8 cellular contexts compared by ENCODE assay signal in genomic region chr17:50397111-50397918, GRCh38. TPM values are rescaled to one million over a fixed set of nuclear protein-coding genes. Genes with fewer than 3 reads are reported as not detected.
A peak's percentile ranks its signal among the peaks of the same experiment; 100 is the strongest.
DNase-seq lines count a peak whose midpoint lies in the region; TF ChIP-seq lines count a peak whose summit lies in the region.

TSS of gene LRRC59 (minus strand) at chr17:50397523. CDS start at chr17:50397317, 206 bp downstream.

- WGBS in stomach, 5 donors, result 1 to 2% (median 1%) methylated on average over 31 to 70 of the region's 70 CpGs

- peaks cover 3% of the 10 kb centered on the region for H3K36me3 Mint-ChIP-seq in neural crest cell (ENCODE audit: low read depth)

- H3K9me3 ChIP-seq in ES-I3 (ENCODE audit: control insufficient read depth, insufficient read depth, low read length) (no peaks in the 10 kb centered on the region), stomach (no peaks in the 10 kb centered on the region)

- peak within 1 kb of the TSS; percentile 88 to 97 (median 96) for H3K27ac ChIP-seq in stomach

- H3K4me1 Mint-ChIP-seq in neural crest cell, result peaks cover 22% of the 10 kb centered on the region

- H3K4me3 ChIP-seq in fibroblast of villous mesenchyme (ENCODE audit: low read depth, low read length) (peak within 1 kb of the TSS; percentile 100), stomach (peak within 1 kb of the TSS; percentile 75 to 98 (median 90))

- no peaks in the 10 kb centered on the region for H3K9me3 Mint-ChIP-seq in neural crest cell

- intact Hi-C loops in stomach (cut with DNase I; ENCODE audit: low total_unique reads), result no loop called here

- peaks cover 6% of the 10 kb centered on the region; the same call in 1 of the 2 replicates for H3K4me1 ChIP-seq in ES-I3 (ENCODE audit: insufficient read depth, low read length)
- peaks cover 17 to 52% (median 46%) of the 10 kb centered on the region in 4 donors for H3K4me1 ChIP-seq in stomach

- peak within 1 kb of the TSS; percentile 89 for H3K27ac Mint-ChIP-seq in neural crest cell (ENCODE audit: unreplicated experiment)

- TF ChIP-seq CTCF in LNCAP (IDR thresholded peaks at IDR 0.05), result peak; percentile 98
- TF ChIP-seq CTCF in fibroblast of villous mesenchyme (IDR thresholded peaks at IDR 0.05; ENCODE audit: insufficient read depth, low read depth, low read length), result peak; percentile 84
- peak; percentile 98 for TF ChIP-seq CTCF in neural crest cell (conservative IDR thresholded peaks at IDR 0.05)
- peak in 6 of 7 experiments; percentile 74 to 99 (median 98) for TF ChIP-seq CTCF in stomach (IDR thresholded peaks at IDR 0.05)

- TF ChIP-seq POLR2A in stomach (IDR thresholded peaks at IDR 0.05), result peak in 1 of 4 donors; percentile 85

- H3K36me3 ChIP-seq in ES-I3 (ENCODE audit: insufficient read depth, low read length), result peaks cover 28% of the 10 kb centered on the region
- H3K36me3 ChIP-seq in stomach, result peaks cover 20 to 31% (median 29%) of the 10 kb centered on the region in 4 donors

- H3K27me3 Mint-ChIP-seq in neural crest cell (ENCODE audit: low read depth), result no peaks in the 10 kb centered on the region

- peak within 1 kb of the TSS; percentile 95 for H3K4me3 Mint-ChIP-seq in neural crest cell

- no peaks in the 10 kb centered on the region for H3K27me3 ChIP-seq in stomach

- TF ChIP-seq EP300 in stomach (IDR thresholded peaks at IDR 0.05), result no peak

- peak within 1 kb of the TSS; percentile 85 for H3K9ac ChIP-seq in ES-I3 (ENCODE audit: low read depth, low read length)

- peak; percentile 70 for DNase-seq in GOT3 (lab: John Stamatoyannopoulos, UW)
- peak; percentile 72 to 73 for DNase-seq in SHP77 (lab: John Stamatoyannopoulos, UW)
- peak; percentile 88 for DNase-seq in activated gamma-delta T cell (lab: John Stamatoyannopoulos, UW)
- peak; percentile 86 for DNase-seq in fibroblast of villous mesenchyme (ENCODE audit: low read depth)
- DNase-seq in neural crest cell (ENCODE audit: low read depth, low spot score), result peak; percentile 95
- peak; percentile 92 for DNase-seq in stomach

RNA-seq across cellular contexts. Expression of gene LRRC59, which starts in this region (rescaled TPM):
- 181 and 191 TPM in 2 replicates for total RNA-seq in fibroblast of villous mesenchyme
- 92.3 and 92.7 TPM in 2 replicates for total RNA-seq in neural crest cell
- total RNA-seq in stomach, result 100 to 1,000 TPM in 2 of 5 donors, 10 to 100 TPM in 3; 40.8 to 117 (median 77.1) TPM
- 10 to 100 TPM; 32.2 to 76.7 (median 75.3) TPM for polyA plus RNA-seq in stomach

Comparison
In these comparisons a context has a peak if more than half of its experiments do, and no peak if none do; other contexts are left out.
1. Peak in every context shown above with its lines: DNase-seq, H3K4me3 ChIP-seq and H3K27ac ChIP-seq.